Comparison of ENCODE assay signal across 32 cellular contexts in the genomic region with DNA sequence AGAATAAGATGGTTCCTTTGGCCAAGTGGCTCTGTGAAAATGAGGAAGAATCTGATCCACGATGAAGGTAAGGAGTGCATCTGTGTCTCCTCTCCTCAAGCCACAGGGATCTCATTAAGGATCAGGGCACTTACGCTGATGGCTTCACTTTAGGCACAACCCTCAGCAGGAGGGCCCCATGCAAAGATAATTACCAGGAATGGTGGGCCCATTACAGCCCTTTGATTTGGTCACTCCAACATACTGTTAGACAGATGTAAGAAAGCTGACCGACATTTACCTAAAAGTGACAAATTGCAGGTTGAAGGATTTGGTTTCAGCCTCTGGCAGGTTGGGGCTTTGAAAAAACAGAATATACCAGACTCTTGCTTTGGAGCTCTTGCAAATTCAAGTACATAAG. TPM values are rescaled to one million over a fixed set of nuclear protein-coding genes. Genes with fewer than 3 reads are reported as not detected.
A peak's percentile ranks its signal among the peaks of the same experiment; 100 is the strongest.
DNase-seq lines count a peak whose midpoint lies in the region; TF ChIP-seq lines count a peak whose summit lies in the region.
"Had no signal": no experiment of that assay in that cellular context is flagged by ENCODE, and none has a peak within 500 bp of the region (broad histone marks: within the 10 kb centered on the region; RNA-seq: fewer than 3 reads in every experiment).

No MANE protein-coding gene starts in this region.

- H3K9me3 Mint-ChIP-seq in endodermal cell (no peaks in the 10 kb centered on the region), neural progenitor cell (no peaks in the 10 kb centered on the region)
- H3K9me3 Mint-ChIP-seq: activated CD8-positive, alpha-beta T cell treated with anti-CD3 and anti-CD28 coated beads for 36 hours; activated T-helper 1 cell treated with anti-CD3 and anti-CD28 coated beads, Interleukin-12 subunit alpha, Interleukin-12 subunit beta, Interleukin-2, Interleukin-4 antibody, amounts not matched to agents 30 ng/mL and 10 ng/mL and 1 ng/mL, durations not matched to agents 14 hours and 24 hours and 36 hours; central memory CD8-positive, alpha-beta T cell; natural killer cell had no signal

- H3K27ac Mint-ChIP-seq in endodermal cell = peak overlapping the region; percentile 62
- H3K27ac Mint-ChIP-seq in neural progenitor cell = no peak overlapping the region
- H3K27ac Mint-ChIP-seq: activated CD8-positive, alpha-beta T cell treated with anti-CD3 and anti-CD28 coated beads for 36 hours; activated T-helper 1 cell treated with anti-CD3 and anti-CD28 coated beads, Interleukin-12 subunit alpha, Interleukin-12 subunit beta, Interleukin-2, Interleukin-4 antibody, amounts not matched to agents 30 ng/mL and 10 ng/mL and 1 ng/mL, durations not matched to agents 14 hours and 24 hours and 36 hours; natural killer cell had no signal

- no peaks in the 10 kb centered on the region for H3K79me2 ChIP-seq in neural progenitor cell (ENCODE audit: low read depth)

- peaks cover 6% of the 10 kb centered on the region for H3F3A ChIP-seq in neural progenitor cell (ENCODE audit: low read depth)

- H3K36me3 Mint-ChIP-seq in endodermal cell (ENCODE audit: low read depth) = no peaks in the 10 kb centered on the region
- no peaks in the 10 kb centered on the region for H3K36me3 Mint-ChIP-seq in neural progenitor cell
- H3K36me3 Mint-ChIP-seq: natural killer cell had no signal

- H3K4me3 Mint-ChIP-seq in endodermal cell = no peak overlapping the region
- H3K4me3 Mint-ChIP-seq in neural progenitor cell = peak overlapping the region; percentile 3
- H3K4me3 Mint-ChIP-seq: activated CD8-positive, alpha-beta T cell treated with anti-CD3 and anti-CD28 coated beads for 36 hours; activated T-helper 1 cell treated with anti-CD3 and anti-CD28 coated beads, Interleukin-12 subunit alpha, Interleukin-12 subunit beta, Interleukin-2, Interleukin-4 antibody, amounts not matched to agents 30 ng/mL and 10 ng/mL and 1 ng/mL, durations not matched to agents 14 hours and 24 hours and 36 hours; central memory CD8-positive, alpha-beta T cell; natural killer cell had no signal

- H3K36me3 ChIP-seq in endodermal cell (ENCODE audit: control insufficient read depth, insufficient read depth, low read length) (no peaks in the 10 kb centered on the region), neural progenitor cell (no peaks in the 10 kb centered on the region)
- H3K36me3 ChIP-seq: heart right ventricle, ovary had no signal

- no peak overlapping the region for H3K9ac ChIP-seq in endodermal cell (ENCODE audit: extremely low read depth, low read length, poor library complexity, severe bottlenecking)
- no peak overlapping the region for H3K9ac ChIP-seq in neural progenitor cell
- H3K9ac ChIP-seq: KMS-11 had no signal

- H3K4me1 ChIP-seq in endodermal cell (ENCODE audit: control insufficient read depth, insufficient read depth, low read length) (peaks cover 14% of the 10 kb centered on the region), neural progenitor cell (peaks cover 26% of the 10 kb centered on the region)

- H3K27me3 Mint-ChIP-seq in endodermal cell (ENCODE audit: insufficient read depth) (no peaks in the 10 kb centered on the region), neural progenitor cell (ENCODE audit: insufficient read depth, low read depth) (no peaks in the 10 kb centered on the region)

- H3K4me3 ChIP-seq in endodermal cell (ENCODE audit: low read length) = no peak overlapping the region
- H3K4me3 ChIP-seq in neural progenitor cell = no peak overlapping the region
- H3K4me3 ChIP-seq: heart right ventricle, lung, mucosa of descending colon, ovary, skin epidermis had no signal

- H3K27ac ChIP-seq in endodermal cell (ENCODE audit: low read depth, low read length) = no peak overlapping the region
- H3K27ac ChIP-seq in neural progenitor cell = no peak overlapping the region
- H3K27ac ChIP-seq: 22Rv1, heart right ventricle, HL-60, KMS-11, ovary, skin epidermis had no signal

- DNase-seq in NCI-H748 (lab: John Stamatoyannopoulos, UW; ENCODE audit: unreplicated experiment) = peak; percentile 39
- no peak for DNase-seq in NCI-H748 treated with DMSO at 0.1 percent for 48 hours (lab: John Stamatoyannopoulos, UW)
- peak; percentile 88 for DNase-seq in NCI-H2227 (lab: John Stamatoyannopoulos, UW; ENCODE audit: unreplicated experiment)
- no peak for DNase-seq in endodermal cell
- peak; percentile 23 for DNase-seq in neural progenitor cell (ENCODE audit: low spot score)
- DNase-seq in activated CD4-positive, alpha-beta T cell treated with anti-CD3 and anti-CD28 coated beads, Interleukin-2, amount 50 U/mL, for 4 hours = no peak
- no peak for DNase-seq in cerebellar nuclear complex (lab: John Stamatoyannopoulos, UW)
- no peak for DNase-seq in NCI-H526 (lab: John Stamatoyannopoulos, UW)
- DNase-seq: activated CD8-positive, alpha-beta memory T cell treated with anti-CD3 and anti-CD28 coated beads, Interleukin-2, amount 50 U/mL, for 48 hours; activated CD8-positive, alpha-beta T cell treated with anti-CD3 and anti-CD28 coated beads for 36 hours; activated naive CD4-positive, alpha-beta T cell treated with Interleukin-2 at 50 U/mL for 16 hours; dermis blood vessel endothelial cell; DND-41; foreskin melanocyte; heart right ventricle; mucosa of descending colon; natural killer cell; NCI-H446 treated with DMSO at 0.1 percent for 48 hours; ovary; Right ventricle myocardium superior; stimulated activated naive CD8-positive, alpha-beta T cell treated with anti-CD3 and anti-CD28 coated beads, Interleukin-15, Interleukin-2, amounts not matched to agents 100 U/mL and 50 U/mL, for 24 hours; T-helper 2 cell had no signal

- H3K27me3 ChIP-seq in endodermal cell (ENCODE audit: control insufficient read depth, insufficient read depth, low read length, poor library complexity, severe bottlenecking) (no peaks in the 10 kb centered on the region), neural progenitor cell (peaks cover 5% of the 10 kb centered on the region)
- H3K27me3 ChIP-seq: ovary had no signal

- peak overlapping the region; percentile 94 for H2AFZ ChIP-seq in neural progenitor cell (replicated peaks)

- WGBS in endodermal cell (ENCODE audit: insufficient coverage in 1 of 2, insufficient read length in 1 of 2), 2 experiments = 83 to 89% methylated on average over 2 to 3 of the region's 3 CpGs

- H3K4me2 ChIP-seq in neural progenitor cell = peak overlapping the region; percentile 23
- H3K4me2 ChIP-seq: KMS-11 had no signal

- no peaks in the 10 kb centered on the region for H4K20me1 ChIP-seq in neural progenitor cell (ENCODE audit: low read depth)

- no peaks in the 10 kb centered on the region for H3K9me3 ChIP-seq in endodermal cell (ENCODE audit: control insufficient read depth, low read length)
- no peaks in the 10 kb centered on the region for H3K9me3 ChIP-seq in neural progenitor cell (ENCODE audit: low read depth)
- H3K9me3 ChIP-seq: heart right ventricle, mucosa of descending colon, ovary had no signal

- H3K4me1 Mint-ChIP-seq in endodermal cell (peaks cover 31% of the 10 kb centered on the region), neural progenitor cell (peaks cover 33% of the 10 kb centered on the region)
- H3K4me1 Mint-ChIP-seq: central memory CD8-positive, alpha-beta T cell; natural killer cell had no signal

- TF ChIP-seq CTCF in endodermal cell (conservative IDR thresholded peaks at IDR 0.05) = no peak
- TF ChIP-seq CTCF in neural progenitor cell (IDR thresholded peaks at IDR 0.05) = no peak

RNA-seq across cellular contexts. Expression of gene ASIP, which starts 45.9 kb away (rescaled TPM):
- total RNA-seq in endodermal cell = not detected
- polyA plus RNA-seq in endodermal cell (2013, experiment 1 of 2) = not detected
- not detected for polyA plus RNA-seq in endodermal cell (2013, experiment 2 of 2)
- total RNA-seq in neural progenitor cell (ENCODE audit: low replicate concordance) = not detected in 2 replicates
- total RNA-seq: activated CD8-positive, alpha-beta T cell treated with anti-CD3 and anti-CD28 coated beads for 36 hours; activated T-helper 1 cell treated with anti-CD3 and anti-CD28 coated beads, Interleukin-12 subunit alpha, Interleukin-12 subunit beta, Interleukin-2, Interleukin-4 antibody, amounts not matched to agents 30 ng/mL and 10 ng/mL and 1 ng/mL, durations not matched to agents 14 hours and 24 hours and 36 hours; dermis blood vessel endothelial cell; esophagus mucosa; H4; lung; mucosa of descending colon; natural killer cell; temporal lobe had no signal

Comparison
In these comparisons a context has a peak if more than half of its experiments do, and no peak if none do; other contexts are left out.
1. DNase-seq: peak in NCI-H748 (single experiment), NCI-H2227 (single experiment) and neural progenitor cell (single experiment); none in NCI-H748 treated with DMSO at 0.1 percent for 48 hours (single experiment), endodermal cell (single experiment), activated CD4-positive, alpha-beta T cell treated with anti-CD3 and anti-CD28 coated beads, Interleukin-2, amount 50 U/mL, for 4 hours (0 of 2), cerebellar nuclear complex (0 of 2) and NCI-H526 (0 of 2).